10 cellular contexts compared by ENCODE assay signal in the genomic region with DNA sequence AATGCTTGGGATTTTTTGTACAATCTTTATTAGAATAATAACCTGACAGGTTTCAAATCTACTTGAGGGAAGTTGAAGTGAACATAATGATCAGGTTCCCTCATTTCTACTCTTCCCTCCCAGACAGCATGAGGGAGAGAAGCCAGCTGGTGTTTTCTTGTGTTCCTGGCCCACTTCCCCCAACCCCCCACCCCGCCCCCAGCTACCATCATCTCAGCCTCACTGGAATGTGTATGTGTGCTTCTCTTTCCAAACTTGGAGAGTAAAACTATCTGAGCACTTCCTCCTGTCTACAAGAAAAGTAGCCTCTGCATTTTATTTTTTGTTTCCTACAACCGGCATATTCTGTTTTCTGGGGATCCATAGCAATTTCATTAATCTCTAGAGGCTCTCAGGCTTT. TPM values are rescaled to one million over a fixed set of nuclear protein-coding genes. Genes with fewer than 3 reads are reported as not detected.
A peak's percentile ranks its signal among the peaks of the same experiment; 100 is the strongest.
DNase-seq lines count a peak whose midpoint lies in the region; ATAC-seq and TF ChIP-seq lines count a peak whose summit lies in the region.
"Had no signal": no experiment of that assay in that cellular context is flagged by ENCODE, and none has a peak within 500 bp of the region (broad histone marks: within the 10 kb centered on the region; RNA-seq: fewer than 3 reads in every experiment).

No MANE protein-coding gene starts in this region.

- H3K9me3 Mint-ChIP-seq in GM23338: no peaks in the 10 kb centered on the region

- H3K9me3 ChIP-seq in PC-9 (ENCODE audit: insufficient read depth, low read depth): no peaks in the 10 kb centered on the region
- H3K9me3 ChIP-seq: right atrium auricular region had no signal

- no TSS peak for BruUV-seq in PC-9 (replicated peaks; lab: Mats Ljungman, UMichigan)

- H3F3A ChIP-seq in GM23338 (replicated peaks; ENCODE audit: low read depth) (no peaks in the 10 kb centered on the region), PC-9 (ENCODE audit: insufficient read depth, low read depth) (peaks cover 45% of the 10 kb centered on the region)

- H3K79me2 ChIP-seq in GM23338 (replicated peaks; ENCODE audit: insufficient read depth) (no peaks in the 10 kb centered on the region), PC-9 (ENCODE audit: low read depth) (peaks cover 39% of the 10 kb centered on the region)

- peaks cover 2% of the 10 kb centered on the region for H3K27me3 Mint-ChIP-seq in GM23338 (ENCODE audit: insufficient read depth, low read depth, poor library complexity)

- peak overlapping the region; percentile 46 for H3K4me3 Mint-ChIP-seq in GM23338

- POLR2A ChIA-PET in PC-9 (lab: Charles Lee; ENCODE audit: unreplicated experiment) (no interaction called here), HEK293T (lab: Yijun Ruan, JAX) (no interaction called here)

- no peaks in the 10 kb centered on the region for H3K36me3 Mint-ChIP-seq in GM23338 (ENCODE audit: low read depth)

- H3K4me1 ChIP-seq in GM23338 (ENCODE audit: insufficient read depth) (peaks cover 40% of the 10 kb centered on the region), PC-9 (replicated peaks; ENCODE audit: insufficient read depth) (peaks cover 54% of the 10 kb centered on the region)

- no peaks in the 10 kb centered on the region for H4K20me1 ChIP-seq in GM23338 (replicated peaks; ENCODE audit: insufficient read depth)
- no peaks in the 10 kb centered on the region for H4K20me1 ChIP-seq in PC-9 (ENCODE audit: insufficient read depth)

- no peak for TF ChIP-seq CTCF in GM23338 (conservative IDR thresholded peaks at IDR 0.05; ENCODE audit: low read depth in 2 of 2)
- TF ChIP-seq CTCF in PC-9 (conservative IDR thresholded peaks at IDR 0.05): no peak
- no peak for TF ChIP-seq CTCF in fibroblast of pulmonary artery (IDR thresholded peaks at IDR 0.05; ENCODE audit: low read length, missing control alignments)

- peak; percentile 32 for DNase-seq in GM23338 (ENCODE audit: low spot score)
- DNase-seq in PC-9: peak in 1 of 2 experiments; percentile 45
- DNase-seq in fibroblast of pulmonary artery (ENCODE audit: low read depth): peak; percentile 16
- DNase-seq in retina: peak; percentile 23
- DNase-seq in activated effector memory CD4-positive, alpha-beta T cell treated with anti-CD3 and anti-CD28 coated beads, Interleukin-2, amount 50 U/mL, for 16 hours: no peak
- no peak for DNase-seq in cerebellar cortex (ENCODE audit: low spot score)
- DNase-seq in HEK293T (ENCODE audit: extremely low spot score): no peak
- DNase-seq: activated CD8-positive, alpha-beta memory T cell treated with anti-CD3 and anti-CD28 coated beads, Interleukin-2, amount 50 U/mL, for 4 hours had no signal

- peak overlapping the region; percentile 78 for H3K27ac ChIP-seq in GM23338 (ENCODE audit: low read depth)
- H3K27ac ChIP-seq in PC-9: peak overlapping the region; percentile 95
- H3K27ac ChIP-seq: right atrium auricular region had no signal

- ATAC-seq in GM23338 (peak; percentile 64), HG02885 (IDR thresholded peaks at IDR 0.05; ENCODE audit: poor library complexity, unreplicated experiment) (no peak)

- CTCF ChIA-PET in PC-9 (lab: Charles Lee): interaction anchor here (0.6 kb wide), 1 partner anchor 62 kb away, joined by 3 read pairs; no protein-coding TSS in a partner anchor
- CTCF ChIA-PET in HEK293T (lab: Yijun Ruan, JAX): interaction anchor here (0.8 kb wide), 1 partner anchor 86 kb away, joined by 3 read pairs; no protein-coding TSS in a partner anchor

- peaks cover 37% of the 10 kb centered on the region for H3K4me1 Mint-ChIP-seq in GM23338

- H3K9me2 ChIP-seq in GM23338 (ENCODE audit: insufficient read depth) (no peaks in the 10 kb centered on the region), PC-9 (ENCODE audit: insufficient read depth) (no peaks in the 10 kb centered on the region)

- H2AFZ ChIP-seq in GM23338: no peak overlapping the region
- no peak overlapping the region for H2AFZ ChIP-seq in PC-9

- H3K36me3 ChIP-seq in GM23338 (ENCODE audit: insufficient read depth) (no peaks in the 10 kb centered on the region), PC-9 (ENCODE audit: low read depth) (0 out of 2 replicates have a peak, but pooled peaks cover 4% of the 10 kb centered on the region)
- H3K36me3 ChIP-seq: right atrium auricular region had no signal

- peak overlapping the region; percentile 31 for H3K4me3 ChIP-seq in GM23338
- peak overlapping the region; percentile 15; the same call in 1 of the 2 replicates for H3K4me3 ChIP-seq in PC-9
- H3K4me3 ChIP-seq in fibroblast of pulmonary artery (replicated peaks; ENCODE audit: low read depth, low read length): no peak overlapping the region
- H3K4me3 ChIP-seq: right atrium auricular region had no signal

- peak overlapping the region; percentile 63 for H3K4me2 ChIP-seq in GM23338
- peak overlapping the region; percentile 67 for H3K4me2 ChIP-seq in PC-9

- intact Hi-C loops in PC-9 (cut with micrococcal nuclease; ENCODE audit: unreplicated experiment): loop anchor here (1.0 to 5.0 kb wide), 4 partner anchors 8 to 65 kb away; partner anchors contain the start of gene GRHL1

- no peaks in the 10 kb centered on the region for H3K27me3 ChIP-seq in GM23338 (ENCODE audit: insufficient read depth)
- H3K27me3 ChIP-seq in PC-9 (ENCODE audit: insufficient read depth, low read depth): no peaks in the 10 kb centered on the region
- H3K27me3 ChIP-seq: right atrium auricular region had no signal

- H3K27ac Mint-ChIP-seq in GM23338: peak overlapping the region; percentile 94

TF ChIP-seq in GM23338, 12 proteins besides CTCF, POLR2A, EP300 and RAD21:
- TF ChIP-seq ZNF114 (CRISPR knock-in tag; IDR thresholded peaks at IDR 0.05) (no peak), STAT1 (IDR thresholded peaks at IDR 0.05; ENCODE audit: unreplicated experiment) (no peak), JUNB (IDR thresholded peaks at IDR 0.05; ENCODE audit: unreplicated experiment) (no peak)

TF ChIP-seq in HEK293T, 16 proteins besides CTCF, POLR2A, EP300 and RAD21:
- TF ChIP-seq, protein P1, sequence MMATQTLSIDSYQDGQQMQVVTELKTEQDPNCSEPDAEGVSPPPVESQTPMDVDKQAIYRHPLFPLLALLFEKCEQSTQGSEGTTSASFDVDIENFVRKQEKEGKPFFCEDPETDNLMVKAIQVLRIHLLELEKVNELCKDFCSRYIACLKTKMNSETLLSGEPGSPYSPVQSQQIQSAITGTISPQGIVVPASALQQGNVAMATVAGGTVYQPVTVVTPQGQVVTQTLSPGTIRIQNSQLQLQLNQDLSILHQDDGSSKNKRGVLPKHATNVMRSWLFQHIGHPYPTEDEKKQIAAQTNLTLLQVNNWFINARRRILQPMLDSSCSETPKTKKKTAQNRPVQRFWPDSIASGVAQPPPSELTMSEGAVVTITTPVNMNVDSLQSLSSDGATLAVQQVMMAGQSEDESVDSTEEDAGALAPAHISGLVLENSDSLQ (IDR thresholded peaks at IDR 0.05): no peak
- TF ChIP-seq SP1 (IDR thresholded peaks at IDR 0.05) (no peak), SUZ12 (IDR thresholded peaks at IDR 0.05) (no peak), FOXK2 (IDR thresholded peaks at IDR 0.05) (no peak)

RNA-seq across cellular contexts. Expression of gene GRHL1, which starts 53.7 kb away (rescaled TPM):
- total RNA-seq in GM23338 (2014; rRNA removed; shearing (Covaris generic)): 2.5 and 4.2 TPM in 2 replicates
- 2.8 and 2.9 TPM in 2 replicates for polyA plus RNA-seq in GM23338 (2016; fragmentation: Nextera tagmentation; extraction: Ambion mirVana)
- total RNA-seq in PC-9 (2021): 8.6 and 10.6 TPM in 2 replicates

RNA-seq across cellular contexts. Expression of gene TAF1B, which starts 54.5 kb away (rescaled TPM):
- 17.1 and 28.9 TPM in 2 replicates for total RNA-seq in GM23338 (2014; rRNA removed; shearing (Covaris generic))
- polyA plus RNA-seq in GM23338 (2016; fragmentation: Nextera tagmentation; extraction: Ambion mirVana): 22.2 and 24.6 TPM in 2 replicates
- 23.8 and 24.8 TPM in 2 replicates for total RNA-seq in PC-9 (2021)

Comparison
In these comparisons a context has a peak if more than half of its experiments do, and no peak if none do; other contexts are left out.
1. DNase-seq: peak in GM23338 (single experiment), fibroblast of pulmonary artery (single experiment) and retina (single experiment); none in activated effector memory CD4-positive, alpha-beta T cell treated with anti-CD3 and anti-CD28 coated beads, Interleukin-2, amount 50 U/mL, for 16 hours (single experiment), cerebellar cortex (single experiment) and HEK293T (single experiment).